Comparison of ENCODE assay signal across 31 cellular contexts in the genomic region with DNA sequence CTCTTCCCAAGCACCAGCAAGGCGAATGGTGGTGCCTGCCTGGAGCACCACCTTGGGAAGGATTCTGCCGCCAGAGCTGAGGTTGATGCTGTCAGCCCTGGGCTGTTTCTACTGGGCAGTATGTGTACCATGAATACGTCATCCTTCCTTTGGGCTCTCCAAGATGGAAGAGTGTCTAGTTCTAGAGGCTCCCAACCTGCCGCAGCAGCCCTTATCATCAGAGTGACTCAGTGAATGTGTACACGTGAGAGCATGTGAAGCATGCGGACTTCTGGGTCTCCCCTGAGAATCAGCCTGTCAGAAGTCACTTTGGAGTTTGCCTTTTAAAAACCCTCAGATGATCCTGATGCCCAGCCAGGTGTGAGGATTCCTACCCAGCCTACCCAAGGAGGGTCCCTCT. TPM values are rescaled to one million over a fixed set of nuclear protein-coding genes. Genes with fewer than 3 reads are reported as not detected.
"Had no signal": no experiment of that assay in that cellular context is flagged by ENCODE, and none has a peak within 500 bp of the region (broad histone marks: within the 10 kb centered on the region; RNA-seq: fewer than 3 reads in every experiment).

No MANE protein-coding gene starts in this region.

- H3K36me3 ChIP-seq: brain microvascular endothelial cell, MG63 had no signal

- H3K27ac Mint-ChIP-seq: activated B cell treated with CpG ODN at 0.5 μM for 24 hours; activated CD4-positive, alpha-beta T cell treated with anti-CD3 and anti-CD28 coated beads for 36 hours; activated CD8-positive, alpha-beta T cell treated with anti-CD3 and anti-CD28 coated beads, Interleukin-2, amount 10 ng/mL, durations not matched to agents 7 days and 5 days; activated naive CD4-positive, alpha-beta T cell treated with anti-CD3 and anti-CD28 coated beads for 36 hours; activated naive CD8-positive, alpha-beta T cell; activated T-helper 17 cell treated with anti-CD3 and anti-CD28 coated beads, Interleukin-2, amount 50 U/mL, for 72 hours; T-cell had no signal

- H3K9me3 Mint-ChIP-seq: activated B cell treated with CpG ODN at 0.5 μM for 24 hours; activated naive CD4-positive, alpha-beta T cell treated with anti-CD3 and anti-CD28 coated beads for 36 hours; activated T-cell treated with anti-CD3 and anti-CD28 coated beads, Interleukin-2, amount 50 U/mL, for 4 hours; activated T-helper 17 cell treated with anti-CD3 and anti-CD28 coated beads, Interleukin-2, amount 50 U/mL, for 72 hours; T-cell had no signal

- H3K9me3 ChIP-seq: MG63 had no signal

- H3K27me3 Mint-ChIP-seq: activated CD4-positive, alpha-beta T cell treated with anti-CD3 and anti-CD28 coated beads for 36 hours; activated naive CD8-positive, alpha-beta T cell had no signal

- H3K4me3 ChIP-seq: MG63, SK-N-MC had no signal

- FAIRE-seq: TTC549 had no signal

- ATAC-seq: activated CD4-positive, alpha-beta T cell treated with anti-CD3 and anti-CD28 coated beads for 36 hours; activated CD8-positive, alpha-beta T cell treated with anti-CD3 and anti-CD28 coated beads, Interleukin-2, amount 10 ng/mL, durations not matched to agents 7 days and 5 days; activated T-cell treated with anti-CD3 and anti-CD28 coated beads, Interleukin-2, amount 50 U/mL, for 4 hours; activated T-helper 17 cell treated with anti-CD3 and anti-CD28 coated beads, Interleukin-2, amount 50 U/mL, for 72 hours; Right ventricle myocardium inferior; T-cell had no signal

- DNase-seq: activated B cell treated with CpG ODN at 0.5 μM for 24 hours; activated CD4-positive, alpha-beta T cell treated with anti-CD3 and anti-CD28 coated beads for 36 hours; activated CD4-positive, alpha-beta T cell treated with anti-CD3 and anti-CD28 coated beads, Interleukin-2, amount 50 U/mL, for 4 hours; activated CD8-positive, alpha-beta T cell treated with anti-CD3 and anti-CD28 coated beads, Interleukin-2, amount 10 ng/mL, durations not matched to agents 7 days and 5 days; activated gamma-delta T cell; activated naive CD4-positive, alpha-beta T cell treated with anti-CD3 and anti-CD28 coated beads for 36 hours; activated T-cell treated with anti-CD3 and anti-CD28 coated beads, Interleukin-2, amount 50 U/mL, for 4 hours; brain microvascular endothelial cell; caudate nucleus; MG63; MV-4-11; NCI-H1092 treated with DMSO at 0.1 percent for 48 hours; NCI-H1417 treated with DMSO at 0.1 percent for 48 hours; NCI-H1694; NCI-H2029; NCI-H2107; NCI-H2171 treated with DMSO at 0.1 percent for 48 hours; NCI-H226; NCI-H510A; NCI-H526 treated with DMSO at 0.1 percent for 48 hours; NCI-H82; RPMI8226; T-helper 2 cell; T1000 had no signal

- H3K27me3 ChIP-seq: brain microvascular endothelial cell, MG63 had no signal

- H3K27ac ChIP-seq: brain microvascular endothelial cell, SK-N-MC had no signal

- H3K4me3 Mint-ChIP-seq: activated B cell treated with CpG ODN at 0.5 μM for 24 hours; activated CD4-positive, alpha-beta T cell treated with anti-CD3 and anti-CD28 coated beads for 36 hours; activated CD8-positive, alpha-beta T cell treated with anti-CD3 and anti-CD28 coated beads, Interleukin-2, amount 10 ng/mL, durations not matched to agents 7 days and 5 days; activated naive CD4-positive, alpha-beta T cell treated with anti-CD3 and anti-CD28 coated beads for 36 hours; activated naive CD8-positive, alpha-beta T cell; activated T-cell treated with anti-CD3 and anti-CD28 coated beads, Interleukin-2, amount 50 U/mL, for 4 hours; activated T-helper 17 cell treated with anti-CD3 and anti-CD28 coated beads, Interleukin-2, amount 50 U/mL, for 72 hours; T-cell had no signal

- H3K36me3 Mint-ChIP-seq: activated naive CD8-positive, alpha-beta T cell; T-cell had no signal

- H3K4me1 Mint-ChIP-seq: activated B cell treated with CpG ODN at 0.5 μM for 24 hours; activated CD4-positive, alpha-beta T cell treated with anti-CD3 and anti-CD28 coated beads for 36 hours; activated T-helper 17 cell treated with anti-CD3 and anti-CD28 coated beads, Interleukin-2, amount 50 U/mL, for 72 hours; T-cell had no signal

RNA-seq across cellular contexts. Expression of gene PLA2G4D, which starts 20.9 kb away (rescaled TPM):
- total RNA-seq: activated B cell treated with CpG ODN at 0.5 μM for 24 hours; activated CD4-positive, alpha-beta T cell treated with anti-CD3 and anti-CD28 coated beads for 36 hours; activated CD8-positive, alpha-beta T cell treated with anti-CD3 and anti-CD28 coated beads, Interleukin-2, amount 10 ng/mL, durations not matched to agents 7 days and 5 days; activated naive CD4-positive, alpha-beta T cell treated with anti-CD3 and anti-CD28 coated beads for 36 hours; activated T-cell treated with anti-CD3 and anti-CD28 coated beads, Interleukin-2, amount 50 U/mL, for 4 hours; OCI-LY7; Right ventricle myocardium inferior; T-cell had no signal

RNA-seq across cellular contexts. Expression of gene PLA2G4E, which starts 52.6 kb away (rescaled TPM):
- total RNA-seq: activated B cell treated with CpG ODN at 0.5 μM for 24 hours; activated CD4-positive, alpha-beta T cell treated with anti-CD3 and anti-CD28 coated beads for 36 hours; activated CD8-positive, alpha-beta T cell treated with anti-CD3 and anti-CD28 coated beads, Interleukin-2, amount 10 ng/mL, durations not matched to agents 7 days and 5 days; activated naive CD4-positive, alpha-beta T cell treated with anti-CD3 and anti-CD28 coated beads for 36 hours; activated T-cell treated with anti-CD3 and anti-CD28 coated beads, Interleukin-2, amount 50 U/mL, for 4 hours; OCI-LY7; T-cell had no signal
